In genomic region chr13:32528358-32528757, GRCh38 we compare ENCODE assay signal across 16 cellular contexts. TPM values are rescaled to one million over a fixed set of nuclear protein-coding genes. Genes with fewer than 3 reads are reported as not detected.
A peak's percentile ranks its signal among the peaks of the same experiment; 100 is the strongest.
DNase-seq lines count a peak whose midpoint lies in the region; ATAC-seq, FAIRE-seq and TF ChIP-seq lines count a peak whose summit lies in the region.
"Had no signal": no experiment of that assay in that cellular context is flagged by ENCODE, and none has a peak within 500 bp of the region (broad histone marks: within the 10 kb centered on the region; RNA-seq: fewer than 3 reads in every experiment).

No MANE protein-coding gene starts in this region.

- TF ChIP-seq POLR2A in endothelial cell of umbilical vein (IDR thresholded peaks at IDR 0.05; ENCODE audit: low read depth, low read length) = no peak

- no peak overlapping the region for H2AFZ ChIP-seq in endothelial cell of umbilical vein (ENCODE audit: low read depth, low read length)

- no peaks in the 10 kb centered on the region for H3K9me3 ChIP-seq in endothelial cell of umbilical vein (replicated peaks; ENCODE audit: control insufficient read depth, insufficient read depth, low read length)

- H3K27me3 Mint-ChIP-seq in Calu3 (ENCODE audit: unreplicated experiment) (no peaks in the 10 kb centered on the region), immature natural killer cell (ENCODE audit: low read depth in 3 of 3) (no peaks in the 10 kb centered on the region)
- no peaks in the 10 kb centered on the region for H3K27me3 Mint-ChIP-seq in natural killer cell treated with Interleukin-12 subunit alpha and Interleukin-12 subunit beta and Interleukin-15 and Interleukin-18, amount 100 ng/mL, for 72 hours
- no peaks in the 10 kb centered on the region for H3K27me3 Mint-ChIP-seq in activated CD4-positive, alpha-beta memory T cell treated with anti-CD3 and anti-CD28 coated beads for 36 hours

- no peak overlapping the region for H3K4me2 ChIP-seq in endothelial cell of umbilical vein (ENCODE audit: insufficient read depth, low read length)

- no peak for FAIRE-seq in endothelial cell of umbilical vein (lab: Jason Lieb, UNC)

- TF ChIP-seq CTCF in Calu3 (IDR thresholded peaks at IDR 0.05; ENCODE audit: unreplicated experiment) = no peak
- TF ChIP-seq CTCF in endothelial cell of umbilical vein (IDR thresholded peaks at IDR 0.05; ENCODE audit: extremely low read depth in 1 of 2, insufficient read depth in 1 of 2, low read depth in 1 of 2, low read length in 2 of 2) = no peak

- peaks cover 61% of the 10 kb centered on the region for H3K79me2 ChIP-seq in endothelial cell of umbilical vein (ENCODE audit: control insufficient read depth, insufficient read depth, low read length)

- H3K9me1 ChIP-seq in endothelial cell of umbilical vein (replicated peaks; ENCODE audit: control insufficient read depth, extremely low read depth, insufficient read depth, low read length) = peaks cover 3% of the 10 kb centered on the region

- POLR2A ChIA-PET in endothelial cell of umbilical vein (lab: Charles Lee) = no interaction called here
- POLR2A ChIA-PET in activated CD4-positive, alpha-beta memory T cell treated with anti-CD3 and anti-CD28 coated beads for 36 hours (lab: Charles Lee) = interaction anchor here (1.0 kb wide), 1 partner anchor 10 kb away, joined by 3 read pairs; the partner anchor contains the start of gene N4BP2L2

- H3K36me3 ChIP-seq in endothelial cell of umbilical vein (ENCODE audit: control insufficient read depth in 2 of 2, extremely low read depth in 1 of 2, insufficient read depth in 2 of 2, low read length in 2 of 2) = peaks cover 0 to 4% of the 10 kb centered on the region in 2 experiments

- CTCF ChIA-PET in Calu3 (lab: Charles Lee) = interaction anchor here (0.7 kb wide), 1 partner anchor 11 kb away, joined by 4 read pairs; the partner anchor contains the start of gene N4BP2L2
- CTCF ChIA-PET in endothelial cell of umbilical vein (lab: Charles Lee) = interaction anchor here (0.7 kb wide), 1 partner anchor 10 kb away, joined by 4 read pairs; the partner anchor contains the start of gene N4BP2L2
- CTCF ChIA-PET in activated CD4-positive, alpha-beta memory T cell treated with anti-CD3 and anti-CD28 coated beads for 36 hours (lab: Charles Lee) = no interaction called here

- no TSS peak for BruUV-seq in Calu3 (replicated peaks; lab: Mats Ljungman, UMichigan)
- BruUV-seq in endothelial cell of umbilical vein (replicated peaks; lab: Mats Ljungman, UMichigan) = no TSS peak

- H3K27me3 ChIP-seq in endothelial cell of umbilical vein (ENCODE audit: control insufficient read depth in 2 of 2, insufficient read depth in 2 of 2, low read length in 2 of 2) = no peaks in the 10 kb centered on the region

- no peak overlapping the region for H3K9ac ChIP-seq in endothelial cell of umbilical vein (replicated peaks; ENCODE audit: extremely low read depth, insufficient read depth, low read length)

- DNase-seq in Calu3 (no peak), HCEC 1CT (peak; percentile 15), endothelial cell of umbilical vein (ENCODE audit: low read depth, low spot score) (peak; percentile 9), immature natural killer cell (no peak), mesenteric fat pad (ENCODE audit: low spot score) (no peak)
- no peak for DNase-seq in natural killer cell treated with Interleukin-12 subunit alpha and Interleukin-12 subunit beta and Interleukin-15 and Interleukin-18, amount 100 ng/mL, for 72 hours (ENCODE audit: low spot score)
- DNase-seq in activated CD4-positive, alpha-beta memory T cell treated with anti-CD3 and anti-CD28 coated beads for 36 hours = no peak
- DNase-seq: activated CD4-positive, CD25-positive, alpha-beta regulatory T cell; amniotic stem cell; GOT3; islet precursor cell; NCI-H1105 treated with DMSO at 0.1 percent for 48 hours; NCI-H510A; stimulated activated naive CD4-positive, alpha-beta T cell treated with Interleukin-2 at 50 U/mL for 16 hours had no signal

- H3K4me1 Mint-ChIP-seq in Calu3 (ENCODE audit: low read depth, unreplicated experiment) (peaks cover 23% of the 10 kb centered on the region), immature natural killer cell (peaks cover 64 to 77% of the 10 kb centered on the region in 2 donors)
- peaks cover 37 to 42% of the 10 kb centered on the region in 2 donors for H3K4me1 Mint-ChIP-seq in natural killer cell treated with Interleukin-12 subunit alpha and Interleukin-12 subunit beta and Interleukin-15 and Interleukin-18, amount 100 ng/mL, for 72 hours (ENCODE audit: low read depth in 2 of 2)
- peaks cover 67% of the 10 kb centered on the region for H3K4me1 Mint-ChIP-seq in activated CD4-positive, alpha-beta memory T cell treated with anti-CD3 and anti-CD28 coated beads for 36 hours (ENCODE audit: low read depth)

- ATAC-seq in natural killer cell treated with Interleukin-12 subunit alpha and Interleukin-12 subunit beta and Interleukin-15 and Interleukin-18, amount 100 ng/mL, for 72 hours = no peak
- ATAC-seq in HG03025 (IDR thresholded peaks at IDR 0.05; ENCODE audit: low FRiP score, unreplicated experiment) = no peak

- H3K27ac ChIP-seq in endothelial cell of umbilical vein (ENCODE audit: insufficient read depth, low read depth, low read length) = no peak overlapping the region
- H3K27ac ChIP-seq: C4-2B had no signal

- no peak overlapping the region for H3K4me3 Mint-ChIP-seq in Calu3 (ENCODE audit: low read depth, unreplicated experiment)
- H3K4me3 Mint-ChIP-seq in natural killer cell treated with Interleukin-12 subunit alpha and Interleukin-12 subunit beta and Interleukin-15 and Interleukin-18, amount 100 ng/mL, for 72 hours = no peak overlapping the region
- H3K4me3 Mint-ChIP-seq in immature natural killer cell = no peak overlapping the region
- H3K4me3 Mint-ChIP-seq in activated CD4-positive, alpha-beta memory T cell treated with anti-CD3 and anti-CD28 coated beads for 36 hours = no peak overlapping the region

- H3K36me3 Mint-ChIP-seq in Calu3 (ENCODE audit: insufficient read depth, unreplicated experiment) (peaks cover 19% of the 10 kb centered on the region), immature natural killer cell (peaks cover 0 to 7% (median 7%) of the 10 kb centered on the region in 3 donors)
- peaks cover 7% of the 10 kb centered on the region for H3K36me3 Mint-ChIP-seq in natural killer cell treated with Interleukin-12 subunit alpha and Interleukin-12 subunit beta and Interleukin-15 and Interleukin-18, amount 100 ng/mL, for 72 hours
- peaks cover 34% of the 10 kb centered on the region for H3K36me3 Mint-ChIP-seq in activated CD4-positive, alpha-beta memory T cell treated with anti-CD3 and anti-CD28 coated beads for 36 hours

- dilution Hi-C loops in endothelial cell of umbilical vein (cut with MboI; ENCODE audit: extremely low pct_ligation_motif_present, low sequenced_read_pairs) = no loop called here

- no peak overlapping the region for H3K4me3 ChIP-seq in endothelial cell of umbilical vein (replicated peaks in 1 of 3; ENCODE audit: insufficient read depth in 1 of 3, low read depth in 1 of 3, low read length in 3 of 3)

- intact Hi-C loops in Calu3 (cut with micrococcal nuclease; ENCODE audit: unreplicated experiment) = no loop called here
- intact Hi-C loops in endothelial cell of umbilical vein (cut with micrococcal nuclease) = no loop called here
- intact Hi-C loops in activated CD4-positive, alpha-beta memory T cell treated with anti-CD3 and anti-CD28 coated beads for 36 hours (cut with micrococcal nuclease) = no loop called here

- H3K4me1 ChIP-seq in endothelial cell of umbilical vein (ENCODE audit: control insufficient read depth, extremely low read depth, insufficient read depth, low read length) = peaks cover 3% of the 10 kb centered on the region

- no peaks in the 10 kb centered on the region for H3K9me3 Mint-ChIP-seq in Calu3 (ENCODE audit: low read depth, unreplicated experiment)
- no peaks in the 10 kb centered on the region for H3K9me3 Mint-ChIP-seq in natural killer cell treated with Interleukin-12 subunit alpha and Interleukin-12 subunit beta and Interleukin-15 and Interleukin-18, amount 100 ng/mL, for 72 hours
- no peaks in the 10 kb centered on the region for H3K9me3 Mint-ChIP-seq in immature natural killer cell
- H3K9me3 Mint-ChIP-seq in activated CD4-positive, alpha-beta memory T cell treated with anti-CD3 and anti-CD28 coated beads for 36 hours = no peaks in the 10 kb centered on the region

- H3K27ac Mint-ChIP-seq in Calu3 (ENCODE audit: unreplicated experiment) = peak overlapping the region; percentile 51
- peak overlapping the region; percentile 1 to 2 for H3K27ac Mint-ChIP-seq in natural killer cell treated with Interleukin-12 subunit alpha and Interleukin-12 subunit beta and Interleukin-15 and Interleukin-18, amount 100 ng/mL, for 72 hours
- H3K27ac Mint-ChIP-seq in immature natural killer cell = peak overlapping the region in 2 of 6 donors; percentile 26 to 31
- H3K27ac Mint-ChIP-seq in activated CD4-positive, alpha-beta memory T cell treated with anti-CD3 and anti-CD28 coated beads for 36 hours = no peak overlapping the region

- H4K20me1 ChIP-seq in endothelial cell of umbilical vein (replicated peaks; ENCODE audit: control insufficient read depth, extremely low read depth, insufficient read depth, low read length) = peaks cover 11% of the 10 kb centered on the region

RNA-seq across cellular contexts. Expression of gene N4BP2L2, which starts 10.2 kb away (rescaled TPM):
- total RNA-seq in Calu3 (2022) (85.2 and 89.7 TPM in 2 replicates), endothelial cell of umbilical vein (95.4 and 101 TPM in 2 replicates), mesenteric fat pad (117 TPM)
- polyA plus RNA-seq in endothelial cell of umbilical vein (14.8 and 21.7 TPM in 2 replicates), immature natural killer cell (100 to 1,000 TPM in 2 of 3 donors, 10 to 100 TPM in 1; 82.9 to 112 (median 105) TPM)
- polyA plus RNA-seq in endothelial cell of umbilical vein (2011; cell fraction: cytosol; rRNA removed) = 25.6 and 30.1 TPM in 2 replicates
- 102 and 146 TPM in 2 replicates for polyA plus RNA-seq in endothelial cell of umbilical vein (2011; cell fraction: nucleus; rRNA removed)
- polyA plus RNA-seq in endothelial cell of umbilical vein (2012) = 57.3 and 66.6 TPM in 2 replicates
- 42.6 and 43.6 TPM in 2 replicates for polyA minus RNA-seq in endothelial cell of umbilical vein
- polyA minus RNA-seq in endothelial cell of umbilical vein (2011; cell fraction: cytosol; rRNA and poly(A)+ RNA removed) = 9.8 TPM
- 89.7 and 110 TPM in 2 replicates for polyA minus RNA-seq in endothelial cell of umbilical vein (2011; cell fraction: nucleus; rRNA and poly(A)+ RNA removed)
- total RNA-seq in natural killer cell treated with Interleukin-12 subunit alpha and Interleukin-12 subunit beta and Interleukin-15 and Interleukin-18, amount 100 ng/mL, for 72 hours = 100 to 1,000 TPM; 141 to 155 TPM
- total RNA-seq in activated CD4-positive, alpha-beta memory T cell treated with anti-CD3 and anti-CD28 coated beads for 36 hours = 100 to 1,000 TPM in 1 of 2 experiments, 10 to 100 TPM in 1; 86.6 to 102 TPM

RNA-seq across cellular contexts. Expression of gene PDS5B, which starts 57.9 kb away (rescaled TPM):
- total RNA-seq in Calu3 (2022) (28.8 and 33.9 TPM in 2 replicates), endothelial cell of umbilical vein (40.3 and 41.0 TPM in 2 replicates), mesenteric fat pad (31.0 TPM)
- polyA plus RNA-seq in endothelial cell of umbilical vein (2.6 and 3.9 TPM in 2 replicates), immature natural killer cell (10 to 100 TPM; 29.3 to 49.2 (median 48.1) TPM)
- 6.1 and 7.0 TPM in 2 replicates for polyA plus RNA-seq in endothelial cell of umbilical vein (2011; cell fraction: cytosol; rRNA removed)
- polyA plus RNA-seq in endothelial cell of umbilical vein (2011; cell fraction: nucleus; rRNA removed) = 23.2 and 30.7 TPM in 2 replicates
- 16.1 and 22.5 TPM in 2 replicates for polyA plus RNA-seq in endothelial cell of umbilical vein (2012)
- 11.9 and 13.1 TPM in 2 replicates for polyA minus RNA-seq in endothelial cell of umbilical vein
- 17.5 TPM for polyA minus RNA-seq in endothelial cell of umbilical vein (2011; cell fraction: cytosol; rRNA and poly(A)+ RNA removed)
- polyA minus RNA-seq in endothelial cell of umbilical vein (2011; cell fraction: nucleus; rRNA and poly(A)+ RNA removed) = 72.5 and 106 TPM in 2 replicates
- 10 to 100 TPM; 46.9 to 48.6 TPM for total RNA-seq in natural killer cell treated with Interleukin-12 subunit alpha and Interleukin-12 subunit beta and Interleukin-15 and Interleukin-18, amount 100 ng/mL, for 72 hours
- 10 to 100 TPM; 59.4 to 61.7 TPM for total RNA-seq in activated CD4-positive, alpha-beta memory T cell treated with anti-CD3 and anti-CD28 coated beads for 36 hours

Comparison
In these comparisons a context has a peak if more than half of its experiments do, and no peak if none do; other contexts are left out.
1. DNase-seq: peak in HCEC 1CT (single experiment) and endothelial cell of umbilical vein (single experiment); none in Calu3 (single experiment), natural killer cell treated with Interleukin-12 subunit alpha and Interleukin-12 subunit beta and Interleukin-15 and Interleukin-18, amount 100 ng/mL, for 72 hours (single experiment), immature natural killer cell (0 of 3), mesenteric fat pad (single experiment) and activated CD4-positive, alpha-beta memory T cell treated with anti-CD3 and anti-CD28 coated beads for 36 hours (single experiment).